In genomic region chr22:41831828-41832552, GRCh38 we compare ENCODE assay signal across 8 cellular contexts. TPM values are rescaled to one million over a fixed set of nuclear protein-coding genes. Genes with fewer than 3 reads are reported as not detected.
DNase-seq lines count a peak whose midpoint lies in the region; ATAC-seq, FAIRE-seq and TF ChIP-seq lines count a peak whose summit lies in the region.

No MANE protein-coding gene starts in this region.

- DNase-seq in AG09309 (ENCODE audit: low read depth) (no peak), HCEC 1CT (peak; percentile 26), substantia nigra (lab: John Stamatoyannopoulos, UW) (no peak), NCI-H446 treated with DMSO at 0.1 percent for 48 hours (lab: John Stamatoyannopoulos, UW) (no peak)
- DNase-seq in activated T-helper 2 cell treated with anti-CD3 and anti-CD28 coated beads, Interferon-gamma antibody, Interleukin-2, Interleukin-4, amounts not matched to agents 10 μg/mL and 5 μg/mL and 100 μg/mL, durations not matched to agents 14 hours and 24 hours and 36 hours (ENCODE audit: low spot score) = no peak

- peak overlapping the region; percentile 88 for H3K4me3 Mint-ChIP-seq in activated T-helper 2 cell treated with anti-CD3 and anti-CD28 coated beads, Interferon-gamma antibody, Interleukin-2, Interleukin-4, amounts not matched to agents 10 μg/mL and 5 μg/mL and 100 μg/mL, durations not matched to agents 14 hours and 24 hours and 36 hours (ENCODE audit: low read depth)

- H3K36me3 Mint-ChIP-seq in activated T-helper 2 cell treated with anti-CD3 and anti-CD28 coated beads, Interferon-gamma antibody, Interleukin-2, Interleukin-4, amounts not matched to agents 10 μg/mL and 5 μg/mL and 100 μg/mL, durations not matched to agents 14 hours and 24 hours and 36 hours (ENCODE audit: low read depth) = peaks cover 64% of the 10 kb centered on the region

- peaks cover 48% of the 10 kb centered on the region for H3K4me1 Mint-ChIP-seq in activated T-helper 2 cell treated with anti-CD3 and anti-CD28 coated beads, Interferon-gamma antibody, Interleukin-2, Interleukin-4, amounts not matched to agents 10 μg/mL and 5 μg/mL and 100 μg/mL, durations not matched to agents 14 hours and 24 hours and 36 hours (ENCODE audit: low read depth)

- H3K9me3 Mint-ChIP-seq in activated T-helper 2 cell treated with anti-CD3 and anti-CD28 coated beads, Interferon-gamma antibody, Interleukin-2, Interleukin-4, amounts not matched to agents 10 μg/mL and 5 μg/mL and 100 μg/mL, durations not matched to agents 14 hours and 24 hours and 36 hours = peaks cover 3% of the 10 kb centered on the region

- H3K27ac Mint-ChIP-seq in activated T-helper 2 cell treated with anti-CD3 and anti-CD28 coated beads, Interferon-gamma antibody, Interleukin-2, Interleukin-4, amounts not matched to agents 10 μg/mL and 5 μg/mL and 100 μg/mL, durations not matched to agents 14 hours and 24 hours and 36 hours = peak overlapping the region; percentile 97

- intact Hi-C loops in activated T-helper 2 cell treated with anti-CD3 and anti-CD28 coated beads, Interferon-gamma antibody, Interleukin-2, Interleukin-4, amounts not matched to agents 10 μg/mL and 5 μg/mL and 100 μg/mL, durations not matched to agents 14 hours and 24 hours and 36 hours (cut with micrococcal nuclease) = loop anchor here (2.0 to 10.0 kb wide), 3 partner anchors 51 to 243 kb away; partner anchors contain the start of genes NAGA, PHETA2 and SMDT1

- TF ChIP-seq CTCF in AG09309 (IDR thresholded peaks at IDR 0.05; ENCODE audit: control insufficient read depth, insufficient read depth, low read depth, low read length, missing control alignments) = no peak

- peak overlapping the region; percentile 94 for H3K27ac ChIP-seq in substantia nigra (ENCODE audit: low read depth, low read length, poor library complexity, severe bottlenecking)

- H3K4me3 ChIP-seq in AG09309 (ENCODE audit: control insufficient read depth, low read depth, low read length) = peak overlapping the region; percentile 58

- no peaks in the 10 kb centered on the region for H3K27me3 Mint-ChIP-seq in activated T-helper 2 cell treated with anti-CD3 and anti-CD28 coated beads, Interferon-gamma antibody, Interleukin-2, Interleukin-4, amounts not matched to agents 10 μg/mL and 5 μg/mL and 100 μg/mL, durations not matched to agents 14 hours and 24 hours and 36 hours (ENCODE audit: low read depth)

- no peak for ATAC-seq in GM21619 (IDR thresholded peaks at IDR 0.05; ENCODE audit: unreplicated experiment)
- ATAC-seq in GM21737 (IDR thresholded peaks at IDR 0.05; ENCODE audit: unreplicated experiment) = no peak

- peak; percentile 53 for FAIRE-seq in islet of Langerhans (lab: Jason Lieb, UNC)

RNA-seq across cellular contexts. Expression of gene SREBF2, which starts 0.9 kb away (rescaled TPM):
- 191 and 202 TPM in 2 replicates for total RNA-seq in activated T-helper 2 cell treated with anti-CD3 and anti-CD28 coated beads, Interferon-gamma antibody, Interleukin-2, Interleukin-4, amounts not matched to agents 10 μg/mL and 5 μg/mL and 100 μg/mL, durations not matched to agents 14 hours and 24 hours and 36 hours

RNA-seq across cellular contexts. Expression of gene CCDC134, which starts 31.5 kb away (rescaled TPM):
- 17.4 and 19.6 TPM in 2 replicates for total RNA-seq in activated T-helper 2 cell treated with anti-CD3 and anti-CD28 coated beads, Interferon-gamma antibody, Interleukin-2, Interleukin-4, amounts not matched to agents 10 μg/mL and 5 μg/mL and 100 μg/mL, durations not matched to agents 14 hours and 24 hours and 36 hours
